In the genomic region with DNA sequence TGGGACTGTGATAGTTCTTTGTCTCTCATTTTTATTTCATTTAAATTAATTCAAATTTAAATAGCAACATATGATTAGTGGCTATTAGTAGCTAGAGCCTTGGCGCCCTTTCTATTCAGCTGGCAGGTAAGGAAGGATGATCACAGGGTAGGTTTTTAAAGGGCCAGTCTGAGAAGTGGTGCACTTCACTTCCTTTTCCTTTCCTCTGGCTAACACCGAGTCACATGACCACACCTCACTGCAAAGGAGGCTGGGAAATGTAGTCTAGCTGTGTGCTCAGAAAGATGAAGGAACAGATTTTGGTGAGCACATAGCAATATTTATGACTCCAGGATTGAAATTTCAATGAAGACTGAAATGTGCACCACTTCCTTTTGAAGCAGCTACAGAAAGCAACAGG, we compare ENCODE assay signal across 9 cellular contexts.
DNase-seq lines count a peak whose midpoint lies in the region; ATAC-seq, FAIRE-seq and TF ChIP-seq lines count a peak whose summit lies in the region.
"Had no signal": no experiment of that assay in that cellular context is flagged by ENCODE, and none has a peak within 500 bp of the region (broad histone marks: within the 10 kb centered on the region; RNA-seq: fewer than 3 reads in every experiment).

No MANE protein-coding gene starts in this region.

- H3F3A ChIP-seq in OCI-LY1 (ENCODE audit: insufficient read depth, low read length) = no peaks in the 10 kb centered on the region

- H3K27me3 ChIP-seq in OCI-LY1 (ENCODE audit: insufficient read depth, low read length) = no peaks in the 10 kb centered on the region
- H3K27me3 ChIP-seq in astrocyte (ENCODE audit: insufficient read depth, low read length) = no peaks in the 10 kb centered on the region
- no peaks in the 10 kb centered on the region for H3K27me3 ChIP-seq in tibial artery

- H3K4me3 Mint-ChIP-seq in astrocyte (ENCODE audit: unreplicated experiment) = no peak overlapping the region

- no peak overlapping the region for H3K27ac Mint-ChIP-seq in astrocyte (ENCODE audit: unreplicated experiment)

- no peak overlapping the region for H3K9ac ChIP-seq in OCI-LY1 (ENCODE audit: low read length)
- H3K9ac ChIP-seq in astrocyte (ENCODE audit: low read length) = no peak overlapping the region

- H2AFZ ChIP-seq in OCI-LY1 (ENCODE audit: low read length) (peak overlapping the region; percentile 74; the same call in 1 of the 2 replicates), astrocyte (ENCODE audit: low read depth, low read length) (no peak overlapping the region)
- H2AFZ ChIP-seq: PC-9 had no signal

- no peak for DNase-seq in activated CD4-positive, CD25-positive, alpha-beta regulatory T cell (lab: John Stamatoyannopoulos, UW)
- no peak for DNase-seq in astrocyte (ENCODE audit: low read depth)
- peak in 2 of 3 experiments; percentile 8 to 27 for DNase-seq in stimulated activated CD4-positive, alpha-beta T cell treated with anti-CD3 and anti-CD28 coated beads, TNF-alpha, amount 100 ng/mL, for 24 hours (ENCODE audit: low read depth in 3 of 3)
- DNase-seq in T1000 (lab: John Stamatoyannopoulos, UW) = no peak
- no peak for DNase-seq in tibial artery
- no peak for DNase-seq in left colon
- DNase-seq: PC-9 had no signal

- H3K27ac ChIP-seq in OCI-LY1 (ENCODE audit: low read depth, low read length, poor library complexity, severe bottlenecking) (no peak overlapping the region), astrocyte (ENCODE audit: low read depth, low read length) (no peak overlapping the region), tibial artery (no peak overlapping the region)
- H3K27ac ChIP-seq: PC-9 had no signal

- H3K9me3 ChIP-seq in OCI-LY1 (ENCODE audit: low read length) = no peaks in the 10 kb centered on the region
- H3K9me3 ChIP-seq in astrocyte (ENCODE audit: insufficient read depth, low read depth, low read length) = no peaks in the 10 kb centered on the region
- H3K9me3 ChIP-seq in tibial artery = no peaks in the 10 kb centered on the region

- peak; percentile 79 to 86 for ATAC-seq in activated CD4-positive, CD25-positive, alpha-beta regulatory T cell treated with anti-CD3 and anti-CD28 coated beads, Interleukin-2, amount 50 U/mL, for 24 hours
- no peak for ATAC-seq in left colon

- H3K4me1 Mint-ChIP-seq in astrocyte (ENCODE audit: low read depth, unreplicated experiment) = peaks cover 8% of the 10 kb centered on the region

- H3K79me2 ChIP-seq in OCI-LY1 (ENCODE audit: insufficient read depth, low read length) (no peaks in the 10 kb centered on the region), astrocyte (ENCODE audit: insufficient read depth, low read length) (no peaks in the 10 kb centered on the region)

- no peaks in the 10 kb centered on the region for H3K9me2 ChIP-seq in OCI-LY1 (ENCODE audit: low read depth, low read length)

- H3K4me2 ChIP-seq in OCI-LY1 (ENCODE audit: low read length) = no peak overlapping the region
- no peak overlapping the region for H3K4me2 ChIP-seq in astrocyte (ENCODE audit: low read length)
- H3K4me2 ChIP-seq: PC-9 had no signal

- TF ChIP-seq CTCF in OCI-LY1 (IDR thresholded peaks at IDR 0.05; ENCODE audit: low read length) (no peak), astrocyte (IDR thresholded peaks at IDR 0.05; ENCODE audit: insufficient read depth, low read depth, low read length) (no peak), tibial artery (IDR thresholded peaks at IDR 0.05) (no peak)

- no peaks in the 10 kb centered on the region for H3K9me3 Mint-ChIP-seq in astrocyte (ENCODE audit: unreplicated experiment)

- H3K4me1 ChIP-seq in OCI-LY1 (ENCODE audit: insufficient read depth, low read length, severe bottlenecking) (peaks cover 3% of the 10 kb centered on the region), astrocyte (ENCODE audit: insufficient read depth, low read length) (peaks cover 7% of the 10 kb centered on the region), tibial artery (no peaks in the 10 kb centered on the region)

- H3K4me3 ChIP-seq in OCI-LY1 (ENCODE audit: low read depth, low read length, poor library complexity, severe bottlenecking) (no peak overlapping the region), astrocyte (ENCODE audit: insufficient read depth, low read depth, low read length) (no peak overlapping the region), tibial artery (no peak overlapping the region)
- H3K4me3 ChIP-seq: PC-9 had no signal

- intact Hi-C loops in tibial artery (cut with DNase I; ENCODE audit: low total_unique reads) (no loop called here), left colon (cut with DNase I, micrococcal nuclease) (no loop called here)

- no peaks in the 10 kb centered on the region for H3K36me3 Mint-ChIP-seq in astrocyte (ENCODE audit: low read depth, unreplicated experiment)

- H4K20me1 ChIP-seq in OCI-LY1 (ENCODE audit: insufficient read depth, low read length) (no peaks in the 10 kb centered on the region), astrocyte (ENCODE audit: insufficient read depth, low read length) (no peaks in the 10 kb centered on the region)

- H3K36me3 ChIP-seq in OCI-LY1 (ENCODE audit: insufficient read depth, low read length) (no peaks in the 10 kb centered on the region), astrocyte (ENCODE audit: insufficient read depth, low read length) (no peaks in the 10 kb centered on the region), tibial artery (no peaks in the 10 kb centered on the region)

- FAIRE-seq in astrocyte (lab: Jason Lieb, UNC) = peak; percentile 52

- no peaks in the 10 kb centered on the region for H3K27me3 Mint-ChIP-seq in astrocyte (ENCODE audit: low read depth, unreplicated experiment)

Comparison
In these comparisons a context has a peak if more than half of its experiments do, and no peak if none do; other contexts are left out.
1. DNase-seq: peak in stimulated activated CD4-positive, alpha-beta T cell treated with anti-CD3 and anti-CD28 coated beads, TNF-alpha, amount 100 ng/mL, for 24 hours (2 of 3); none in activated CD4-positive, CD25-positive, alpha-beta regulatory T cell (0 of 4), astrocyte (single experiment), T1000 (single experiment), tibial artery (0 of 2) and left colon (0 of 2).